ENCODE assay signal across 19 cellular contexts in genomic region chr12:45890276-45890675, GRCh38.
DNase-seq lines count a peak whose midpoint lies in the region; ATAC-seq, FAIRE-seq and TF ChIP-seq lines count a peak whose summit lies in the region.
"Had no signal": no experiment of that assay in that cellular context is flagged by ENCODE, and none has a peak within 500 bp of the region (broad histone marks: within the 10 kb centered on the region; RNA-seq: fewer than 3 reads in every experiment).

No MANE protein-coding gene starts in this region.

- RAD21 ChIA-PET in HCT116 (lab: Charles Lee; ENCODE audit: low non-redundant PET in 1 of 2, low total read pairs in 2 of 2, uncharacterized antibody in 2 of 2, unreplicated experiment in 2 of 2): no interaction called here

- POLR2A ChIA-PET in HCT116 (lab: Charles Lee) (no interaction called here), PC-9 (lab: Charles Lee; ENCODE audit: unreplicated experiment) (no interaction called here)

- CTCF ChIA-PET in HCT116 (lab: Charles Lee) (no interaction called here), PC-9 (lab: Charles Lee) (no interaction called here)

- FAIRE-seq in A204.1 (lab: Jason Lieb, UNC): peak; percentile 90

- intact Hi-C loops in HCT116 (cut with micrococcal nuclease): no loop called here
- intact Hi-C loops in PC-9 (cut with micrococcal nuclease; ENCODE audit: unreplicated experiment): no loop called here
- intact Hi-C loops in transverse colon (cut with DNase I; ENCODE audit: low total_unique reads): no loop called here

- peak in 1 of 3 experiments; percentile 19; a peak in 1 of 6 replicates for TF ChIP-seq CTCF in HCT116 (IDR thresholded peaks at IDR 0.05 in 2 of 3, conservative IDR thresholded peaks at IDR 0.05 in 1 of 3; ENCODE audit: borderline replicate concordance in 1 of 3, insufficient read depth in 1 of 3, low read depth in 2 of 3, low read length in 2 of 3)
- TF ChIP-seq CTCF in PC-9 (conservative IDR thresholded peaks at IDR 0.05): peak; percentile 24; the same call in 1 of the 2 replicates
- peak; percentile 20 for TF ChIP-seq CTCF in osteocyte (IDR thresholded peaks at IDR 0.05)
- TF ChIP-seq CTCF in transverse colon (IDR thresholded peaks at IDR 0.05): no peak

- ATAC-seq in HCT116: no peak
- no peak for ATAC-seq in GM18502 (IDR thresholded peaks at IDR 0.05; ENCODE audit: poor library complexity, unreplicated experiment)
- ATAC-seq in T-helper 17 cell: no peak

- H3K4me1 ChIP-seq in HCT116 (ENCODE audit: control insufficient read depth in 1 of 2, insufficient read depth in 2 of 2, low read length in 2 of 2): no peaks in the 10 kb centered on the region
- H3K4me1 ChIP-seq in PC-9 (replicated peaks; ENCODE audit: insufficient read depth): no peaks in the 10 kb centered on the region
- no peaks in the 10 kb centered on the region for H3K4me1 ChIP-seq in transverse colon

- no peak overlapping the region for H3K27ac ChIP-seq in HCT116 (ENCODE audit: low read depth, low read length)
- no peak overlapping the region for H3K27ac ChIP-seq in PC-9
- H3K27ac ChIP-seq in transverse colon: no peak overlapping the region

- no peak for TF ChIP-seq POLR2A in HCT116 (IDR thresholded peaks at IDR 0.05; ENCODE audit: borderline replicate concordance, extremely low read depth, insufficient read depth, insufficient read length)
- no peak for TF ChIP-seq POLR2A in transverse colon (IDR thresholded peaks at IDR 0.05)

- peaks cover 8 to 14% of the 10 kb centered on the region in 2 experiments; a peak in 3 of 4 replicates for H3K36me3 ChIP-seq in HCT116 (ENCODE audit: control insufficient read depth in 1 of 2, insufficient read depth in 2 of 2, low read length in 2 of 2)
- H3K36me3 ChIP-seq in PC-9 (ENCODE audit: low read depth): peaks cover 11% of the 10 kb centered on the region
- H3K36me3 ChIP-seq in transverse colon: peaks cover 0 to 40% (median 16%) of the 10 kb centered on the region in 4 donors

- H3K4me3 Mint-ChIP-seq in osteocyte (ENCODE audit: unreplicated experiment): no peak overlapping the region
- no peak overlapping the region for H3K4me3 Mint-ChIP-seq in T-helper 17 cell
- H3K4me3 Mint-ChIP-seq: CD14-positive monocyte had no signal

- H3K9me2 ChIP-seq in HCT116 (ENCODE audit: insufficient read depth): no peaks in the 10 kb centered on the region
- H3K9me2 ChIP-seq in PC-9 (ENCODE audit: insufficient read depth): no peaks in the 10 kb centered on the region

- peaks cover 32% of the 10 kb centered on the region for H3K36me3 Mint-ChIP-seq in osteocyte (ENCODE audit: unreplicated experiment)
- H3K36me3 Mint-ChIP-seq in T-helper 17 cell (ENCODE audit: low read depth): peaks cover 12% of the 10 kb centered on the region

- H3K79me2 ChIP-seq in HCT116 (ENCODE audit: insufficient read depth, low read length) (no peaks in the 10 kb centered on the region), PC-9 (ENCODE audit: low read depth) (no peaks in the 10 kb centered on the region)

- H3K9me3 ChIP-seq in HCT116 (ENCODE audit: control insufficient read depth in 1 of 2, insufficient read depth in 1 of 2, low read depth in 1 of 2, low read length in 2 of 2): no peaks in the 10 kb centered on the region
- no peaks in the 10 kb centered on the region for H3K9me3 ChIP-seq in PC-9 (ENCODE audit: insufficient read depth, low read depth)
- no peaks in the 10 kb centered on the region for H3K9me3 ChIP-seq in transverse colon
- H3K9me3 ChIP-seq in T-helper 17 cell (ENCODE audit: control insufficient read depth, low read length, poor library complexity, severe bottlenecking): no peaks in the 10 kb centered on the region

- H3K9ac ChIP-seq in HCT116 (ENCODE audit: low read length): no peak overlapping the region

- 86 to 89% methylated on average over 2 of the region's 2 CpGs for WGBS in transverse colon (ENCODE audit: low coverage in 1 of 2), 2 donors

- H3K4me1 Mint-ChIP-seq in osteocyte (ENCODE audit: unreplicated experiment) (no peaks in the 10 kb centered on the region), T-helper 17 cell (peaks cover 19% of the 10 kb centered on the region)

- no peaks in the 10 kb centered on the region for H3K9me3 Mint-ChIP-seq in osteocyte (ENCODE audit: unreplicated experiment)

- no peak overlapping the region for H2AFZ ChIP-seq in HCT116 (ENCODE audit: low read depth, low read length, poor library complexity, severe bottlenecking)
- no peak overlapping the region for H2AFZ ChIP-seq in PC-9

- TF ChIP-seq EP300 in transverse colon (IDR thresholded peaks at IDR 0.05; ENCODE audit: low read depth): no peak

- H3K27me3 ChIP-seq in HCT116 (ENCODE audit: insufficient read depth, low read length) (no peaks in the 10 kb centered on the region), PC-9 (ENCODE audit: insufficient read depth, low read depth) (no peaks in the 10 kb centered on the region), transverse colon (no peaks in the 10 kb centered on the region)

- H3K4me3 ChIP-seq in HCT116 (replicated peaks in 1 of 2; ENCODE audit: low read depth in 1 of 2, low read length in 2 of 2) (no peak overlapping the region), PC-9 (no peak overlapping the region), transverse colon (no peak overlapping the region)

- no peak for DNase-seq in HCT116 (ENCODE audit: low read depth, low spot score)
- no peak for DNase-seq in PC-9
- DNase-seq in osteocyte (ENCODE audit: extremely low spot score, unreplicated experiment): no peak
- DNase-seq in transverse colon: no peak
- DNase-seq in cerebellum (ENCODE audit: low spot score): no peak
- no peak for DNase-seq in T-helper 17 cell
- DNase-seq: DMS 273 treated with DMSO at 0.1 percent for 48 hours, EL, H7, Karpas-422, NCI-H1048, NCI-H146, NCI-H2081 treated with DMSO at 0.1 percent for 48 hours, NCI-H510A treated with DMSO at 0.1 percent for 48 hours, NCI-H82, SHP77 treated with DMSO at 0.1 percent for 48 hours had no signal

- BruUV-seq in HCT116 (replicated peaks; lab: Mats Ljungman, UMichigan) (no TSS peak), PC-9 (replicated peaks; lab: Mats Ljungman, UMichigan) (no TSS peak)

- H3F3A ChIP-seq in PC-9 (ENCODE audit: insufficient read depth, low read depth): no peaks in the 10 kb centered on the region

- in situ Hi-C loops in transverse colon (cut with MboI; ENCODE audit: low pct_ligation_motif_present in 1 of 4, low pct_unique_long_range_greater_than_20kb in 1 of 4, low sequenced_read_pairs in 3 of 4): no loop called here

- TF ChIP-seq RAD21 in HCT116 (IDR thresholded peaks at IDR 0.05; ENCODE audit: low read depth): peak; percentile 23; the same call in 1 of the 2 replicates

- H4K20me1 ChIP-seq in HCT116 (ENCODE audit: insufficient read depth) (0 out of 2 replicates have a peak, but pooled peaks cover 3% of the 10 kb centered on the region), PC-9 (ENCODE audit: insufficient read depth) (0 out of 2 replicates have a peak, but pooled peaks cover 4% of the 10 kb centered on the region)

- H3K27ac Mint-ChIP-seq in osteocyte (ENCODE audit: unreplicated experiment): no peak overlapping the region
- H3K27ac Mint-ChIP-seq in T-helper 17 cell: no peak overlapping the region
- H3K27ac Mint-ChIP-seq: CD14-positive monocyte had no signal

- no peak overlapping the region for H3K4me2 ChIP-seq in HCT116 (ENCODE audit: low read length)
- no peak overlapping the region for H3K4me2 ChIP-seq in PC-9

- H3K27me3 Mint-ChIP-seq in osteocyte (ENCODE audit: unreplicated experiment) (no peaks in the 10 kb centered on the region), T-helper 17 cell (no peaks in the 10 kb centered on the region)

TF ChIP-seq in HCT116, 20 proteins besides CTCF, POLR2A, EP300 and RAD21 (continues in another document):
- TF ChIP-seq ATF3 (IDR thresholded peaks at IDR 0.05) (no peak), YY1 (IDR thresholded peaks at IDR 0.05; ENCODE audit: extremely low read depth, insufficient replicate concordance, low read depth, low read length) (no peak), MAX (IDR thresholded peaks at IDR 0.05) (no peak), TCF7L2 (IDR thresholded peaks at IDR 0.05; ENCODE audit: borderline replicate concordance, extremely low read depth, insufficient read depth, insufficient read length) (no peak), SRF (IDR thresholded peaks at IDR 0.05; ENCODE audit: low read depth) (no peak), ELF1 (IDR thresholded peaks at IDR 0.05; ENCODE audit: borderline replicate concordance, low read depth) (no peak), ZFX (IDR thresholded peaks at IDR 0.05) (no peak), CBX3 (IDR thresholded peaks at IDR 0.05; ENCODE audit: low read depth) (no peak), ZBTB33 (IDR thresholded peaks at IDR 0.05; ENCODE audit: extremely low read depth, insufficient replicate concordance, low read length) (no peak), EZH2phosphoT487 (IDR thresholded peaks at IDR 0.05; ENCODE audit: borderline replicate concordance) (no peak), POLR2AphosphoS5 (IDR thresholded peaks at IDR 0.05; ENCODE audit: low read depth, low read length) (no peak), FOSL1 (IDR thresholded peaks at IDR 0.05; ENCODE audit: low read depth) (no peak)

Comparison
In these comparisons a context has a peak if more than half of its experiments do, and no peak if none do; other contexts are left out.
1. CTCF ChIP-seq: peak in PC-9 (single experiment) and osteocyte (single experiment); none in transverse colon (0 of 5).